2 cellular contexts compared by ENCODE assay signal in genomic region chr11:78907636-78908035, GRCh38.
A peak's percentile ranks its signal among the peaks of the same experiment; 100 is the strongest.
TF ChIP-seq lines count a peak whose summit lies in the region.

No MANE protein-coding gene starts in this region.

TF ChIP-seq in liver, 16 proteins besides CTCF, POLR2A, EP300 and RAD21:
- TF ChIP-seq FOXA1 (IDR thresholded peaks at IDR 0.05) (no peak), NR2F2 (IDR thresholded peaks at IDR 0.05) (no peak), EGR1 (IDR thresholded peaks at IDR 0.05; ENCODE audit: low read depth in 2 of 2) (no peak), HNF4G (IDR thresholded peaks at IDR 0.05) (no peak), REST (IDR thresholded peaks at IDR 0.05) (no peak), HNF4A (conservative IDR thresholded peaks at IDR 0.05) (peak in 1 of 2 donors; percentile 7), SP1 (IDR thresholded peaks at IDR 0.05) (no peak), MAX (IDR thresholded peaks at IDR 0.05) (no peak), JUND (IDR thresholded peaks at IDR 0.05) (peak in 1 of 2 donors; percentile 42), GABPA (IDR thresholded peaks at IDR 0.05 in 1 of 2, conservative IDR thresholded peaks at IDR 0.05 in 1 of 2) (no peak), ZBTB33 (IDR thresholded peaks at IDR 0.05) (no peak), ATF3 (IDR thresholded peaks at IDR 0.05) (no peak), FOXA2 (IDR thresholded peaks at IDR 0.05) (peak; percentile 62), RXRA (IDR thresholded peaks at IDR 0.05) (no peak), TAF1 (conservative IDR thresholded peaks at IDR 0.05) (no peak), YY1 (IDR thresholded peaks at IDR 0.05) (no peak)

TF ChIP-seq in HepG2, 621 proteins besides CTCF, POLR2A, EP300 and RAD21:
- TF ChIP-seq SKI (IDR thresholded peaks at IDR 0.05; ENCODE audit: partially characterized antibody), result no peak
- no peak for TF ChIP-seq GFI1 (CRISPR knock-in tag; IDR thresholded peaks at IDR 0.05; ENCODE audit: borderline replicate concordance)
- TF ChIP-seq ZSCAN12 (CRISPR knock-in tag; IDR thresholded peaks at IDR 0.05), result no peak
- no peak for TF ChIP-seq ZNF180 (CRISPR knock-in tag; IDR thresholded peaks at IDR 0.05; ENCODE audit: borderline replicate concordance, low read depth)
- TF ChIP-seq ZNF563 (CRISPR knock-in tag; IDR thresholded peaks at IDR 0.05), result no peak
- no peak for TF ChIP-seq ZNF704 (CRISPR knock-in tag; IDR thresholded peaks at IDR 0.05; ENCODE audit: borderline replicate concordance)
- no peak for TF ChIP-seq KLF6 (CRISPR knock-in tag; IDR thresholded peaks at IDR 0.05)
- no peak for TF ChIP-seq ARID4A (CRISPR knock-in tag; IDR thresholded peaks at IDR 0.05; ENCODE audit: borderline replicate concordance)
- no peak for TF ChIP-seq ZNF629 (CRISPR knock-in tag; conservative IDR thresholded peaks at IDR 0.05)
- no peak for TF ChIP-seq ZBTB34 (CRISPR knock-in tag; IDR thresholded peaks at IDR 0.05)
- TF ChIP-seq ZNF10 (CRISPR knock-in tag; IDR thresholded peaks at IDR 0.05; ENCODE audit: borderline replicate concordance, low read depth), result no peak
- TF ChIP-seq ASH2L (IDR thresholded peaks at IDR 0.05; ENCODE audit: insufficient read length, low read depth, low read length), result no peak
- no peak for TF ChIP-seq ZNF205 (CRISPR knock-in tag; IDR thresholded peaks at IDR 0.05)
- no peak for TF ChIP-seq ZNF207 (IDR thresholded peaks at IDR 0.05; ENCODE audit: borderline replicate concordance)
- TF ChIP-seq SNAI1 (CRISPR knock-in tag; IDR thresholded peaks at IDR 0.05; ENCODE audit: borderline replicate concordance), result no peak
- no peak for TF ChIP-seq IRF9 (CRISPR knock-in tag; IDR thresholded peaks at IDR 0.05; ENCODE audit: borderline replicate concordance)
- no peak for TF ChIP-seq ZFP41 (CRISPR knock-in tag; IDR thresholded peaks at IDR 0.05; ENCODE audit: borderline replicate concordance)
